ENCODE assay signal across 8 cellular contexts in the genomic region with DNA sequence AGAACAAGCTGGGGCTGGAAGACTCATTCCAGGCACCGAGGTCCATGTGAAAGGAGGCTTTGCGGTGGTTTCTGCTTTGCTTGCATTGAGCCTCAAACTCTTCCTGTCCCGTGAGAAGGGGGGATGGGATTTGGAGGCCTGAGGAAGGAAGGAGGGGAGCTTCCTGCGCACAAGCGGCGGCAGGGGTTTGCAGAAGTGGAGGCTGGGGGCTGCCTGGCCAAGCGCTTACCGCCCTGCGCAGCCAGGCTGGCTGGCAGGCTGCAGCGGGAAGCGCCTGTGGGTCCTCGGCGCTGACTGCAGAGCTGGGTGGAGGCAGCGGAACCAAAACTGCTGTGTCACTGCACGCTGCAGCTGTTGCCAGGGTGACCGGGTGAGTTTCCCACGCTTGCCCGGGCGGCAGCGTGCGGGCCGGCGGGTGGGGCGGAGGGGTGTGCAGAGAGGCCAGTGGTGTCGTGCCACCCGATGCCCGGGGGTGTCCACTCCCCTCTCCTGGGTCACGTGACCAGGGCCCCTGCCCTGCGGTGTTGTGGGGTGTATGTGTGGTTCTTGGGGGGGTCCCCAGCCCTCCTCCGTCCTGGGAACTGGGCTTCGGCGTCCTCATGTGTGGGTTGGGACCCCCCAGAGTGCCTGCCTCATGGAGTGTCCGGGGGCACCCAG.
DNase-seq lines count a peak whose midpoint lies in the region; ATAC-seq and TF ChIP-seq lines count a peak whose summit lies in the region.

No MANE protein-coding gene starts in this region.

- H3K4me3 ChIP-seq in SJCRH30 (no peak overlapping the region), osteoblast (ENCODE audit: insufficient read depth, low read length) (peak overlapping the region; percentile 61), suprapubic skin (peak overlapping the region; percentile 27)

- H3K4me1 ChIP-seq in SJCRH30 (peaks cover 21% of the 10 kb centered on the region), osteoblast (ENCODE audit: insufficient read depth, low read length) (peaks cover 43% of the 10 kb centered on the region), suprapubic skin (peaks cover 100% of the 10 kb centered on the region)

- no peak overlapping the region for H2AFZ ChIP-seq in osteoblast (ENCODE audit: low read length)

- TF ChIP-seq RAD21 in Ishikawa (IDR thresholded peaks at IDR 0.05; ENCODE audit: low read depth): peak; percentile 3; the same call in 1 of the 2 replicates

- H3K9me3 ChIP-seq in SJCRH30 (replicated peaks) (no peaks in the 10 kb centered on the region), osteoblast (ENCODE audit: low read depth, low read length) (no peaks in the 10 kb centered on the region), suprapubic skin (no peaks in the 10 kb centered on the region)

- in situ Hi-C loops in Caki2 (cut with HindIII; ENCODE audit: low pct_unique_long_range_greater_than_20kb, low sequenced_read_pairs): no loop called here

- H3K27me3 ChIP-seq in SJCRH30 (no peaks in the 10 kb centered on the region), osteoblast (ENCODE audit: insufficient read depth, low read length) (no peaks in the 10 kb centered on the region), suprapubic skin (no peaks in the 10 kb centered on the region)

- H4K20me1 ChIP-seq in osteoblast (ENCODE audit: insufficient read depth, low read length): peaks cover 37% of the 10 kb centered on the region

- peak; percentile 92 for DNase-seq in Caki2 (ENCODE audit: low read depth)
- peak; percentile 78 to 79 for DNase-seq in SJCRH30
- DNase-seq in activated naive CD4-positive, alpha-beta T cell treated with Interleukin-2 at 50 U/mL for 16 hours: peak; percentile 83
- DNase-seq in germinal center (ENCODE audit: low spot score): peak; percentile 90
- peak; percentile 100 for DNase-seq in osteoblast (ENCODE audit: insufficient read length, low spot score, missing footprints)
- peak; percentile 93 to 94 for DNase-seq in suprapubic skin (ENCODE audit: low spot score in 2 of 2)

- H3K27ac ChIP-seq in SJCRH30 (peak overlapping the region; percentile 67), osteoblast (ENCODE audit: low read depth, low read length) (peak overlapping the region; percentile 95), suprapubic skin (peak overlapping the region; percentile 82)

- peaks cover 48% of the 10 kb centered on the region for H3K79me2 ChIP-seq in osteoblast (ENCODE audit: insufficient read depth, low read length)

- no peaks in the 10 kb centered on the region for H3K36me3 ChIP-seq in SJCRH30
- peaks cover 11% of the 10 kb centered on the region for H3K36me3 ChIP-seq in osteoblast (ENCODE audit: insufficient read depth, low read length)
- H3K36me3 ChIP-seq in suprapubic skin: peaks cover 8% of the 10 kb centered on the region

- peak overlapping the region; percentile 74 for H3K4me2 ChIP-seq in osteoblast (ENCODE audit: insufficient read depth, low read length)

- TF ChIP-seq CTCF in osteoblast (IDR thresholded peaks at IDR 0.05; ENCODE audit: extremely low read depth, low read depth, low read length): no peak
- TF ChIP-seq CTCF in suprapubic skin (IDR thresholded peaks at IDR 0.05): no peak

- WGBS in suprapubic skin: 0% methylated on average over 5 of the region's 33 CpGs

- TF ChIP-seq POLR2A in suprapubic skin (IDR thresholded peaks at IDR 0.05): no peak

- ATAC-seq in GM21381 (IDR thresholded peaks at IDR 0.05; ENCODE audit: unreplicated experiment): peak; percentile 66

- TF ChIP-seq EP300 in Ishikawa (IDR thresholded peaks at IDR 0.05; ENCODE audit: borderline replicate concordance) (peak; percentile 71; the same call in 1 of the 2 replicates), suprapubic skin (IDR thresholded peaks at IDR 0.05) (no peak)

TF ChIP-seq in Ishikawa, 13 proteins besides CTCF, POLR2A, EP300 and RAD21:
- TF ChIP-seq FOXM1 (IDR thresholded peaks at IDR 0.05; ENCODE audit: borderline replicate concordance, low read depth) (0 out of 2 replicates have a peak, but pooled peaks have one; percentile 39), NFIC (IDR thresholded peaks at IDR 0.05) (peak; percentile 66), EGR1 (IDR thresholded peaks at IDR 0.05) (peak; percentile 50; the same call in 1 of the 2 replicates), ZBTB7A (IDR thresholded peaks at IDR 0.05; ENCODE audit: low read depth) (peak; percentile 82; the same call in 1 of the 2 replicates), CEBPB (IDR thresholded peaks at IDR 0.05) (no peak), CREB1 (IDR thresholded peaks at IDR 0.05; ENCODE audit: low read depth) (no peak), TCF12 (IDR thresholded peaks at IDR 0.05; ENCODE audit: low read depth) (peak; percentile 73), TAF1 (IDR thresholded peaks at IDR 0.05; ENCODE audit: low read depth) (0 out of 2 replicates have a peak, but pooled peaks have one; percentile 41), YY1 (IDR thresholded peaks at IDR 0.05; ENCODE audit: low read depth) (peak; percentile 55; the same call in 1 of the 2 replicates), TEAD4 (IDR thresholded peaks at IDR 0.05) (no peak)
- TF ChIP-seq, protein P1, sequence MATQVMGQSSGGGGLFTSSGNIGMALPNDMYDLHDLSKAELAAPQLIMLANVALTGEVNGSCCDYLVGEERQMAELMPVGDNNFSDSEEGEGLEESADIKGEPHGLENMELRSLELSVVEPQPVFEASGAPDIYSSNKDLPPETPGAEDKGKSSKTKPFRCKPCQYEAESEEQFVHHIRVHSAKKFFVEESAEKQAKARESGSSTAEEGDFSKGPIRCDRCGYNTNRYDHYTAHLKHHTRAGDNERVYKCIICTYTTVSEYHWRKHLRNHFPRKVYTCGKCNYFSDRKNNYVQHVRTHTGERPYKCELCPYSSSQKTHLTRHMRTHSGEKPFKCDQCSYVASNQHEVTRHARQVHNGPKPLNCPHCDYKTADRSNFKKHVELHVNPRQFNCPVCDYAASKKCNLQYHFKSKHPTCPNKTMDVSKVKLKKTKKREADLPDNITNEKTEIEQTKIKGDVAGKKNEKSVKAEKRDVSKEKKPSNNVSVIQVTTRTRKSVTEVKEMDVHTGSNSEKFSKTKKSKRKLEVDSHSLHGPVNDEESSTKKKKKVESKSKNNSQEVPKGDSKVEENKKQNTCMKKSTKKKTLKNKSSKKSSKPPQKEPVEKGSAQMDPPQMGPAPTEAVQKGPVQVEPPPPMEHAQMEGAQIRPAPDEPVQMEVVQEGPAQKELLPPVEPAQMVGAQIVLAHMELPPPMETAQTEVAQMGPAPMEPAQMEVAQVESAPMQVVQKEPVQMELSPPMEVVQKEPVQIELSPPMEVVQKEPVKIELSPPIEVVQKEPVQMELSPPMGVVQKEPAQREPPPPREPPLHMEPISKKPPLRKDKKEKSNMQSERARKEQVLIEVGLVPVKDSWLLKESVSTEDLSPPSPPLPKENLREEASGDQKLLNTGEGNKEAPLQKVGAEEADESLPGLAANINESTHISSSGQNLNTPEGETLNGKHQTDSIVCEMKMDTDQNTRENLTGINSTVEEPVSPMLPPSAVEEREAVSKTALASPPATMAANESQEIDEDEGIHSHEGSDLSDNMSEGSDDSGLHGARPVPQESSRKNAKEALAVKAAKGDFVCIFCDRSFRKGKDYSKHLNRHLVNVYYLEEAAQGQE (IDR thresholded peaks at IDR 0.05; ENCODE audit: low read depth): no peak
- TF ChIP-seq, protein P2, sequence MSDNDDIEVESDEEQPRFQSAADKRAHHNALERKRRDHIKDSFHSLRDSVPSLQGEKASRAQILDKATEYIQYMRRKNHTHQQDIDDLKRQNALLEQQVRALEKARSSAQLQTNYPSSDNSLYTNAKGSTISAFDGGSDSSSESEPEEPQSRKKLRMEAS (IDR thresholded peaks at IDR 0.05): peak; percentile 97
- TF ChIP-seq, protein P3, sequence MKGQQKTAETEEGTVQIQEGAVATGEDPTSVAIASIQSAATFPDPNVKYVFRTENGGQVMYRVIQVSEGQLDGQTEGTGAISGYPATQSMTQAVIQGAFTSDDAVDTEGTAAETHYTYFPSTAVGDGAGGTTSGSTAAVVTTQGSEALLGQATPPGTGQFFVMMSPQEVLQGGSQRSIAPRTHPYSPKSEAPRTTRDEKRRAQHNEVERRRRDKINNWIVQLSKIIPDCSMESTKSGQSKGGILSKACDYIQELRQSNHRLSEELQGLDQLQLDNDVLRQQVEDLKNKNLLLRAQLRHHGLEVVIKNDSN (IDR thresholded peaks at IDR 0.05): peak; percentile 88
TF ChIP-seq in Ishikawa: peak in this region for 9.
